In the genomic region with DNA sequence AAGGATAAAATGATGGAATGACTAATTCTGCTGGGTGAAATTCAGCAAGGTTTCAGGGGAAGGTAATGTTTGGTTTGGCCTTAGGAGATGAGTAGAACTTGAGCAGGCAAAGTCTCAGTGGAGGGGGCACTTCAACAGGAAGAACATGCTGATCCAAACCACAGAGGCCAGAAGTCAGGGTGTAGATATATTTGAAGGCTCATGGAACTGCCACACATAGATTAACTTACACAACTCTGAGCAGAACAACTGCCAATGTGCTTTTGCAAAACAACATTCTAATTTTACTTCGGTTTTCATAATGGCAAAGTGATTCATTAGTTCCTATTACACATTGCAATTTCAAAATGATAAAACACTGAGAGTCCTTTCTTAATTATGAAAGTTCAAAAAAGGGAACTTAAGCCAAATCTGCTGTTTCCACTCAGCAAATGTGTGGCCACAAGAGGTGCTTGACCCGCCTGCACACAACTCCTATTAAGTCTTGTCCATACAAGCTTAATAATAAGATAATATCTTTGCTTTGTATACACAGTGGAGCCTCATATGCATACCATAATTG, we compare ENCODE assay signal across 8 cellular contexts.
DNase-seq lines count a peak whose midpoint lies in the region; ATAC-seq and FAIRE-seq lines count a peak whose summit lies in the region.

No MANE protein-coding gene starts in this region.

- no peaks in the 10 kb centered on the region for H3K36me3 ChIP-seq in BLaER1 treated with 17β-estradiol and CSF1 and Interleukin-3, amounts not matched to agents 10 nM and 100 nM
- no peaks in the 10 kb centered on the region for H3K36me3 ChIP-seq in small intestine (ENCODE audit: control insufficient read depth in 2 of 2, insufficient read depth in 2 of 2, low read length in 2 of 2)

- WGBS in small intestine, 3 donors = 42 to 63% (median 51%) methylated on average over 2 of the region's 2 CpGs

- no peaks in the 10 kb centered on the region for H4K20me1 ChIP-seq in BLaER1 treated with 17β-estradiol and CSF1 and Interleukin-3, amounts not matched to agents 10 nM and 100 nM

- H3K4me2 ChIP-seq in BLaER1 treated with 17β-estradiol and CSF1 and Interleukin-3, amounts not matched to agents 10 nM and 100 nM = peak overlapping the region in 8 of 11 experiments; percentile 28 to 71 (median 66); a peak in 16 of 22 replicates

- H3K4me1 ChIP-seq in BLaER1 treated with 17β-estradiol and CSF1 and Interleukin-3, amounts not matched to agents 10 nM and 100 nM = peaks cover 0 to 78% (median 33%) of the 10 kb centered on the region in 10 experiments; a peak in 14 of 20 replicates
- no peaks in the 10 kb centered on the region for H3K4me1 ChIP-seq in small intestine (ENCODE audit: control insufficient read depth in 2 of 2, insufficient read depth in 1 of 2, low read depth in 1 of 2, low read length in 1 of 2)

- no peak overlapping the region for H3K4me3 ChIP-seq in BLaER1 treated with 17β-estradiol and CSF1 and Interleukin-3, amounts not matched to agents 10 nM and 100 nM
- H3K4me3 ChIP-seq in small intestine (ENCODE audit: low read depth in 1 of 2, low read length in 2 of 2) = no peak overlapping the region

- no peaks in the 10 kb centered on the region for H3K27me3 ChIP-seq in BLaER1 treated with 17β-estradiol and CSF1 and Interleukin-3, amounts not matched to agents 10 nM and 100 nM
- no peaks in the 10 kb centered on the region for H3K27me3 ChIP-seq in small intestine (ENCODE audit: control insufficient read depth in 2 of 2, insufficient read depth in 2 of 2, low read length in 2 of 2)

- peaks cover 0 to 54% (median 0%) of the 10 kb centered on the region in 11 experiments; a peak in 9 of 22 replicates for H3K9me3 ChIP-seq in BLaER1 treated with 17β-estradiol and CSF1 and Interleukin-3, amounts not matched to agents 10 nM and 100 nM (replicated peaks in 1 of 11)
- no peaks in the 10 kb centered on the region for H3K9me3 ChIP-seq in small intestine (ENCODE audit: control insufficient read depth, low read depth)

- peak overlapping the region in 8 of 11 experiments; percentile 52 to 83 (median 76); a peak in 14 of 22 replicates for H3K9ac ChIP-seq in BLaER1 treated with 17β-estradiol and CSF1 and Interleukin-3, amounts not matched to agents 10 nM and 100 nM

- FAIRE-seq in small intestine (lab: Jason Lieb, UNC) = no peak

- peak overlapping the region; percentile 28 to 96 (median 85); a peak in 21 of 22 replicates for H3K27ac ChIP-seq in BLaER1 treated with 17β-estradiol and CSF1 and Interleukin-3, amounts not matched to agents 10 nM and 100 nM
- H3K27ac ChIP-seq in epithelial cell of prostate (peak overlapping the region; percentile 26), small intestine (ENCODE audit: low read depth in 1 of 2, low read length in 1 of 2) (no peak overlapping the region)

- DNase-seq in Kasumi-1 (lab: John Stamatoyannopoulos, UW) (peak; percentile 19 to 27), epithelial cell of prostate (ENCODE audit: low read depth, low spot score) (peak; percentile 48), activated gamma-delta T cell treated with Interleukin-2 at 50 U/mL for 16 hours (no peak), NK-92 (lab: John Stamatoyannopoulos, UW; ENCODE audit: unreplicated experiment) (no peak), small intestine (no peak)

- peak; percentile 62 for ATAC-seq in GM21381 (IDR thresholded peaks at IDR 0.05; ENCODE audit: unreplicated experiment)
- no peak for ATAC-seq in HG03460 (IDR thresholded peaks at IDR 0.05; ENCODE audit: unreplicated experiment)

Comparison
In these comparisons a context has a peak if more than half of its experiments do, and no peak if none do; other contexts are left out.
1. H3K27ac ChIP-seq: peak in BLaER1 treated with 17β-estradiol and CSF1 and Interleukin-3, amounts not matched to agents 10 nM and 100 nM (11 of 11) and epithelial cell of prostate (single experiment); none in small intestine (0 of 2).
2. DNase-seq: peak in Kasumi-1 (2 of 2) and epithelial cell of prostate (single experiment); none in activated gamma-delta T cell treated with Interleukin-2 at 50 U/mL for 16 hours (single experiment), NK-92 (single experiment) and small intestine (single experiment).